Comparison of ENCODE assay signal across 26 cellular contexts in the genomic region with DNA sequence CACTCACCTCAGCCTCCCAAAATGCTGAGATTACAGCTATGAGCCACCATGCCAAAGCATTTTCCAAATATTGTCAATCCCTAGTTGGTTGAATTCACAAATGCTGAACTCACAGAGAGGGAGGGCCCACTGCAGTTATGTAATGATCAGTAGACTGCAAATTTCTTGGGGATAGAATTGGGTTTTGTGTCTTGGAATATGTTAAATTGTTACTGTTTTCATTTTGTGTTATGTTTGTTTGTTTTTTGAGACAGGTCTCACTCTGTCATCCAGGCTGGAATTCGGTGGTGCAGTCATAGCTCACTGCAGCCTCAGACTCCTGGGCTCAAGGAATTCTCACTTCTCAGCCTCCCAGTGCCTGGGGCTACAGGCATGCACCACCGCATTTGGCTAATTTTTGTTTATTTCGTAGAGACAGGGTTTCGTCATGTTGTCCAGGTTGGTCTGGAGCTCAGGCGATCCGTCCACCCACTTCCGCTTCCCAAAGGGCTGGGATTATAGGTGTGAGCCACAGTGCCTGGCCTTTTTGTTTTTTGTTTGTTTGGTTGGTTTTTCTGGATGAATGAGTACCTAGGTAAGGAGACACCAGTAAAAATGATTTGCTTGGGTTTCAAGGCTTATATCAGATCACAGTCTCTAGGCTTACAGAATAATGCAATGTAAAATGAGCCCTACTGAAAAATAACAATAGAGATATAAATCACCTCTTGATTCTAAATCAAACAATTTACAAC. TPM values are rescaled to one million over a fixed set of nuclear protein-coding genes. Genes with fewer than 3 reads are reported as not detected.
DNase-seq lines count a peak whose midpoint lies in the region; ATAC-seq, FAIRE-seq and TF ChIP-seq lines count a peak whose summit lies in the region.
"Had no signal": no experiment of that assay in that cellular context is flagged by ENCODE, and none has a peak within 500 bp of the region (broad histone marks: within the 10 kb centered on the region; RNA-seq: fewer than 3 reads in every experiment).

No MANE protein-coding gene starts in this region.

- no peak overlapping the region for H3K4me3 Mint-ChIP-seq in GM23338
- H3K4me3 Mint-ChIP-seq: effector memory CD8-positive, alpha-beta T cell had no signal

- H2AFZ ChIP-seq in GM23338 (peak overlapping the region; percentile 61; the same call in 1 of the 2 replicates), HepG2 (ENCODE audit: low read length) (no peak overlapping the region)
- H2AFZ ChIP-seq: GM23248 had no signal

- peak overlapping the region; percentile 79; the same call in 1 of the 2 replicates for H3K27ac ChIP-seq in GM23338 (ENCODE audit: low read depth)
- no peak overlapping the region for H3K27ac ChIP-seq in HepG2 (ENCODE audit: extremely low read length, insufficient read depth, low read length)
- H3K27ac ChIP-seq: C4-2B, GM23248, heart left ventricle, KMS-11, neutrophil, right lobe of liver, stomach, upper lobe of right lung had no signal

- H3K9me3 ChIP-seq in HepG2 (ENCODE audit: low read length) = no peaks in the 10 kb centered on the region
- H3K9me3 ChIP-seq: heart left ventricle, neutrophil, right lobe of liver, SK-N-SH, stomach, upper lobe of right lung had no signal

- H3K27me3 ChIP-seq in GM23338 (ENCODE audit: insufficient read depth) (no peaks in the 10 kb centered on the region), HepG2 (ENCODE audit: control insufficient read depth in 1 of 2, insufficient read depth in 2 of 2, low read length in 2 of 2) (no peaks in the 10 kb centered on the region; a peak in 1 of 5 replicates)
- H3K27me3 ChIP-seq: neutrophil, right lobe of liver, stomach, upper lobe of right lung had no signal

- in situ Hi-C loops in HepG2 (cut with HindIII; ENCODE audit: extremely low pct_ligation_motif_present, low pct_unique_long_range_greater_than_20kb) = no loop called here

- BruUV-seq in HepG2 (replicated peaks; lab: Mats Ljungman, UMichigan) = no TSS peak

- POLR2A ChIA-PET in HepG2 (lab: Yijun Ruan, JAX) = no interaction called here

- no peaks in the 10 kb centered on the region for H3F3A ChIP-seq in GM23338 (replicated peaks; ENCODE audit: low read depth)

- no peaks in the 10 kb centered on the region for H3K79me2 ChIP-seq in GM23338 (replicated peaks; ENCODE audit: insufficient read depth)
- H3K79me2 ChIP-seq in HepG2 (ENCODE audit: insufficient read depth, low read length) = no peaks in the 10 kb centered on the region

- H3K4me1 ChIP-seq in GM23338 (ENCODE audit: insufficient read depth) = peaks cover 50% of the 10 kb centered on the region
- H3K4me1 ChIP-seq in HepG2 (ENCODE audit: insufficient read depth, low read length) = no peaks in the 10 kb centered on the region
- H3K4me1 ChIP-seq: right lobe of liver, stomach, upper lobe of right lung had no signal

- H3K9ac ChIP-seq in HepG2 (ENCODE audit: insufficient read depth, low read depth, low read length) = no peak overlapping the region
- H3K9ac ChIP-seq: GM23248, KMS-11, SK-N-SH had no signal

- TF ChIP-seq CTCF in GM23338 (conservative IDR thresholded peaks at IDR 0.05; ENCODE audit: low read depth in 2 of 2) (no peak), HepG2 (CRISPR knock-in tag; IDR thresholded peaks at IDR 0.05) (no peak)

- no peak overlapping the region for H3K4me2 ChIP-seq in GM23338
- peak overlapping the region; percentile 39 for H3K4me2 ChIP-seq in HepG2 (ENCODE audit: low read depth, low read length)
- H3K4me2 ChIP-seq: KMS-11, SK-N-SH had no signal

- no peaks in the 10 kb centered on the region for H3K36me3 Mint-ChIP-seq in GM23338 (ENCODE audit: low read depth)

- H3K9me2 ChIP-seq in GM23338 (ENCODE audit: insufficient read depth) = no peaks in the 10 kb centered on the region
- H3K9me2 ChIP-seq: SK-N-SH had no signal

- TF ChIP-seq RAD21 in HepG2 (CRISPR knock-in tag; IDR thresholded peaks at IDR 0.05) = no peak

- H3K27ac Mint-ChIP-seq in GM23338 = peak overlapping the region; percentile 36
- H3K27ac Mint-ChIP-seq: effector memory CD8-positive, alpha-beta T cell had no signal

- CTCF ChIA-PET in HepG2 (lab: Yijun Ruan, JAX; ENCODE audit: low intra/inter-chr PET ratio, low total read pairs) = no interaction called here

- H3K9me3 Mint-ChIP-seq in GM23338 = no peaks in the 10 kb centered on the region; the same call in 2 of the 3 replicates
- H3K9me3 Mint-ChIP-seq: effector memory CD8-positive, alpha-beta T cell had no signal

- peaks cover 44% of the 10 kb centered on the region for H3K4me1 Mint-ChIP-seq in GM23338

- TF ChIP-seq POLR2A in HepG2 (IDR thresholded peaks at IDR 0.05; ENCODE audit: insufficient read depth in 1 of 2, low read depth in 2 of 2, low read length in 2 of 2) = no peak

- no peak for ATAC-seq in GM23338
- ATAC-seq in HepG2 = no peak
- ATAC-seq: effector memory CD8-positive, alpha-beta T cell; heart left ventricle; PC-3; right lobe of liver; upper lobe of right lung had no signal

- peak; percentile 23 for DNase-seq in NCI-H2196 treated with DMSO at 0.1 percent for 48 hours (lab: John Stamatoyannopoulos, UW; ENCODE audit: unreplicated experiment)
- DNase-seq in NCI-H2196 (lab: John Stamatoyannopoulos, UW; ENCODE audit: unreplicated experiment) = no peak
- no peak for DNase-seq in GM23338 (ENCODE audit: low spot score)
- DNase-seq in NCI-H748 treated with DMSO at 0.1 percent for 48 hours (lab: John Stamatoyannopoulos, UW) = peak; percentile 48
- DNase-seq in HepG2 (ENCODE audit: low spot score) = no peak
- no peak for DNase-seq in central memory CD4-positive, alpha-beta T cell
- no peak for DNase-seq in activated CD4-positive, CD25-positive, alpha-beta regulatory T cell (lab: John Stamatoyannopoulos, UW)
- no peak for DNase-seq in NOMO-1 treated with DMSO at 0.1 percent for 48 hours (lab: John Stamatoyannopoulos, UW; ENCODE audit: unreplicated experiment)
- DNase-seq: amygdala; cerebellar nuclear complex; effector memory CD8-positive, alpha-beta T cell; GM23248; heart left ventricle; mesenchymal stem cell; NCI-H1092 treated with DMSO at 0.1 percent for 48 hours; NCI-H510A; PC-3; SK-N-SH; stomach; upper lobe of right lung had no signal

- peaks cover 6% of the 10 kb centered on the region for H3K27me3 Mint-ChIP-seq in GM23338 (ENCODE audit: insufficient read depth, low read depth, poor library complexity)

- H3K4me3 ChIP-seq in GM23338 = no peak overlapping the region
- no peak overlapping the region for H3K4me3 ChIP-seq in HepG2 (replicated peaks in 1 of 3; ENCODE audit: insufficient read depth in 1 of 3, low read depth in 2 of 3, low read length in 3 of 3)
- H3K4me3 ChIP-seq: GM23248, heart left ventricle, right lobe of liver, stomach, upper lobe of right lung had no signal

- H4K20me1 ChIP-seq in GM23338 (replicated peaks; ENCODE audit: insufficient read depth) = no peaks in the 10 kb centered on the region
- H4K20me1 ChIP-seq in HepG2 (ENCODE audit: insufficient read depth, low read length) = no peaks in the 10 kb centered on the region

- 44% methylated on average over 7 of the region's 7 CpGs for WGBS in HepG2 (ENCODE audit: low lambda C conversion rate)

- intact Hi-C loops in HepG2 (cut with micrococcal nuclease; ENCODE audit: unreplicated experiment) = no loop called here

- no peak for FAIRE-seq in HepG2 (lab: Jason Lieb, UNC)
- FAIRE-seq: A204.1, TTC549 had no signal

- TF ChIP-seq EP300 in HepG2 (IDR thresholded peaks at IDR 0.05; ENCODE audit: low read depth in 2 of 2, low read length in 2 of 2) = no peak
- no peak for TF ChIP-seq EP300 in HepG2 (CRISPR knock-in tag; IDR thresholded peaks at IDR 0.05; ENCODE audit: borderline replicate concordance)

- no peaks in the 10 kb centered on the region for H3K36me3 ChIP-seq in GM23338 (ENCODE audit: insufficient read depth)
- no peaks in the 10 kb centered on the region for H3K36me3 ChIP-seq in HepG2 (replicated peaks in 1 of 2; ENCODE audit: control insufficient read depth in 1 of 2, insufficient read depth in 2 of 2, low read length in 2 of 2)
- H3K36me3 ChIP-seq: heart left ventricle, neutrophil, right lobe of liver, stomach, upper lobe of right lung had no signal

TF ChIP-seq in GM23338, 12 proteins besides CTCF, POLR2A, EP300 and RAD21 (continues in another document):
- TF ChIP-seq STAT1 (IDR thresholded peaks at IDR 0.05; ENCODE audit: unreplicated experiment) = no peak

TF ChIP-seq in HepG2, 621 proteins besides CTCF, POLR2A, EP300 and RAD21:
- TF ChIP-seq ZFP82 (CRISPR knock-in tag; IDR thresholded peaks at IDR 0.05; ENCODE audit: borderline replicate concordance) (no peak), MYC (CRISPR knock-in tag; IDR thresholded peaks at IDR 0.05; ENCODE audit: borderline replicate concordance) (no peak)

RNA-seq across cellular contexts. Expression of a gene that starts 31.5 kb away (rescaled TPM):
- total RNA-seq in GM23338 (2014; rRNA removed; shearing (Covaris generic)) = 269 and 299 TPM in 2 replicates
- 20.1 and 21.5 TPM in 2 replicates for polyA plus RNA-seq in GM23338 (2016; fragmentation: Nextera tagmentation; extraction: Ambion mirVana)
- total RNA-seq in HepG2 (2016; rRNA removed; fragmentation: Illumina TruSeq; extraction: Trizol) = 159 and 197 TPM in 2 replicates
- total RNA-seq in HepG2 (2016; cell fraction: cytosol; rRNA removed; fragmentation: Illumina TruSeq; extraction: Trizol; ENCODE audit: low read depth) = 24.4 and 30.1 TPM in 2 replicates
- 162 and 188 TPM in 2 replicates for total RNA-seq in HepG2 (2016; cell fraction: insoluble cytoplasmic fraction; rRNA removed; fragmentation: Illumina TruSeq; extraction: Trizol)
- 36.3 and 45.4 TPM in 2 replicates for total RNA-seq in HepG2 (2016; cell fraction: membrane; rRNA removed; fragmentation: Illumina TruSeq; extraction: Trizol)
- 80.6 and 88.8 TPM in 2 replicates for total RNA-seq in HepG2 (2016; cell fraction: nucleus; rRNA removed; fragmentation: Illumina TruSeq; extraction: Trizol)
- polyA plus RNA-seq in HepG2 (2011; rRNA removed) = 9.9 and 12.5 TPM in 2 replicates
- 8.1 and 13.8 TPM in 2 replicates for polyA plus RNA-seq in HepG2 (2011; cell fraction: cytosol; rRNA removed)
- 14.2 and 19.9 TPM in 2 replicates for polyA plus RNA-seq in HepG2 (2011; cell fraction: nucleus; rRNA removed)
- polyA plus RNA-seq in HepG2 (2012) = 25.9 and 47.7 TPM in 2 replicates
- polyA plus RNA-seq in HepG2 (2016; cell fraction: cytosol; fragmentation: Illumina TruSeq; extraction: Trizol; ENCODE audit: low read depth) = 4.3 and 4.9 TPM in 2 replicates
- polyA plus RNA-seq in HepG2 (2016; cell fraction: insoluble cytoplasmic fraction; fragmentation: Illumina TruSeq; extraction: Trizol; ENCODE audit: low read depth) = 152 and 154 TPM in 2 replicates
- 12.8 and 14.1 TPM in 2 replicates for polyA plus RNA-seq in HepG2 (2016; cell fraction: membrane; fragmentation: Illumina TruSeq; extraction: Trizol; ENCODE audit: low read depth)
- polyA plus RNA-seq in HepG2 (2016; cell fraction: nucleus; fragmentation: Illumina TruSeq; extraction: Trizol; ENCODE audit: insufficient read depth, low read depth) = 79.0 and 82.9 TPM in 2 replicates
- 17.8 and 31.3 TPM in 2 replicates for polyA minus RNA-seq in HepG2 (2011; rRNA and poly(A)+ RNA removed; ENCODE audit: low replicate concordance)
- polyA minus RNA-seq in HepG2 (2011; cell fraction: cytosol; rRNA and poly(A)+ RNA removed) = 15.0 and 18.4 TPM in 2 replicates
- 15.9 and 17.9 TPM in 2 replicates for polyA minus RNA-seq in HepG2 (2011; cell fraction: nucleus; rRNA and poly(A)+ RNA removed)

Comparison
In these comparisons a context has a peak if more than half of its experiments do, and no peak if none do; other contexts are left out.
1. DNase-seq: peak in NCI-H2196 treated with DMSO at 0.1 percent for 48 hours (single experiment) and NCI-H748 treated with DMSO at 0.1 percent for 48 hours (single experiment); none in NCI-H2196 (single experiment), GM23338 (single experiment), HepG2 (single experiment), central memory CD4-positive, alpha-beta T cell (single experiment), activated CD4-positive, CD25-positive, alpha-beta regulatory T cell (0 of 4) and NOMO-1 treated with DMSO at 0.1 percent for 48 hours (single experiment).